In the genomic region with DNA sequence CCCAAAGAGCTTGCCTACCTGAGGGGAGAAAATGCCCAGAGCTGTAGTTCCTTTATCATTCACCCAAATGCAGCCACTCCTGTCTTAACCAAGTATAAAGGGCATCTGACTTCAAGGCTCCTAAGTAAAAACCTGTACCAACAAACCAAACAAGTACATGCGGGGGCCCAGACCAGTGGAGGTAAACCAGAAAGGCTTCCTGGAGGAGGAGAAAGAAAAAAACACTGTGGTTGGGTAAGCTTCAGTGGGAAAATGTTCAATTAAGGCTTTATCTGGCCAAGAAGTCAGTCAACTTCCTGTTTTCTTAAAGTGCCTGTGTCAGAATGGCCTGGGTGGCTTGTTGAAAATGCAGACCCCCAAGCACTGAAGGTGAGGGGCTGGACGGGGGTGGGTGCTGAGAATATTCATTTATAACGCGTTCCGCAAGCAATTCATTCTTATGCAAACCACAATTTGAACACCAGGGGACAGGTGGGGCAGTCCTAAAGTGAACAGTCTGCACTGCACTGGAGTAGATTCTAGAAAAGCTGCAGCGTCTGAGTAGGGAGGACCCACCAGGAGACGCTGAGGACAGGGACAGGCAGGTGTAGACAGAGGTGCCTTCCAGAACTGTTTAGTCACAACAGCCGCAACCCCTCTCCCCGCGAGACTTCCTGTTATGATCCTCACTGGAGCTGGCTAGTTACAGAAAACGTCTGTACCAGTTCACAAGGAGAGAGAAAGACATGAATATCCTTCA, we compare ENCODE assay signal across 8 cellular contexts.
DNase-seq lines count a peak whose midpoint lies in the region; ATAC-seq and TF ChIP-seq lines count a peak whose summit lies in the region.

No MANE protein-coding gene starts in this region.

- peak overlapping the region; percentile 84 for H3K27ac Mint-ChIP-seq in activated CD4-positive, alpha-beta T cell treated with anti-CD3 and anti-CD28 coated beads, Interleukin-2, amount 10 ng/mL, durations not matched to agents 7 days and 5 days
- peak overlapping the region; percentile 27 for H3K27ac Mint-ChIP-seq in central memory CD8-positive, alpha-beta T cell (ENCODE audit: low read depth)

- no peak overlapping the region for H2AFZ ChIP-seq in smooth muscle cell (ENCODE audit: low read depth)

- peaks cover 34% of the 10 kb centered on the region for H3K27me3 Mint-ChIP-seq in activated CD4-positive, alpha-beta T cell treated with anti-CD3 and anti-CD28 coated beads, Interleukin-2, amount 10 ng/mL, durations not matched to agents 7 days and 5 days
- H3K27me3 Mint-ChIP-seq in central memory CD8-positive, alpha-beta T cell: peaks cover 50% of the 10 kb centered on the region

- peaks cover 3% of the 10 kb centered on the region for H3K4me1 ChIP-seq in smooth muscle cell (ENCODE audit: low read depth)

- H3K4me1 Mint-ChIP-seq in activated CD4-positive, alpha-beta T cell treated with anti-CD3 and anti-CD28 coated beads, Interleukin-2, amount 10 ng/mL, durations not matched to agents 7 days and 5 days: peaks cover 44% of the 10 kb centered on the region
- H3K4me1 Mint-ChIP-seq in central memory CD8-positive, alpha-beta T cell: peaks cover 12% of the 10 kb centered on the region

- WGBS in smooth muscle cell (ENCODE audit: low lambda C conversion rate): 40% methylated on average over 11 of the region's 11 CpGs

- ATAC-seq in central memory CD8-positive, alpha-beta T cell (replicated peaks; ENCODE audit: extremely low read depth, poor library complexity, severe bottlenecking): no peak
- ATAC-seq in HG02623 (IDR thresholded peaks at IDR 0.05; ENCODE audit: unreplicated experiment): no peak
- ATAC-seq in GM18498 (IDR thresholded peaks at IDR 0.05; ENCODE audit: unreplicated experiment): no peak

- peak overlapping the region; percentile 95 for H3K27ac ChIP-seq in smooth muscle cell (ENCODE audit: low read depth)

- H3K9me3 ChIP-seq in smooth muscle cell (replicated peaks; ENCODE audit: low read depth): no peaks in the 10 kb centered on the region

- no peak for TF ChIP-seq CTCF in smooth muscle cell (IDR thresholded peaks at IDR 0.05; ENCODE audit: borderline replicate concordance, insufficient read depth, poor library complexity, severe bottlenecking)

- peak overlapping the region; percentile 86 for H3K9ac ChIP-seq in smooth muscle cell (ENCODE audit: low read depth)

- POLR2A ChIA-PET in activated CD4-positive, alpha-beta T cell treated with anti-CD3 and anti-CD28 coated beads, Interleukin-2, amount 10 ng/mL, durations not matched to agents 7 days and 5 days (lab: Charles Lee): no interaction called here

- H3K4me3 Mint-ChIP-seq in activated CD4-positive, alpha-beta T cell treated with anti-CD3 and anti-CD28 coated beads, Interleukin-2, amount 10 ng/mL, durations not matched to agents 7 days and 5 days: peak overlapping the region; percentile 43
- H3K4me3 Mint-ChIP-seq in central memory CD8-positive, alpha-beta T cell: no peak overlapping the region

- peaks cover 42% of the 10 kb centered on the region for H4K20me1 ChIP-seq in smooth muscle cell (ENCODE audit: low read depth)

- H3F3A ChIP-seq in smooth muscle cell (ENCODE audit: low read depth): peaks cover 4% of the 10 kb centered on the region

- no peaks in the 10 kb centered on the region for H3K36me3 Mint-ChIP-seq in activated CD4-positive, alpha-beta T cell treated with anti-CD3 and anti-CD28 coated beads, Interleukin-2, amount 10 ng/mL, durations not matched to agents 7 days and 5 days (ENCODE audit: low read depth)
- H3K36me3 Mint-ChIP-seq in central memory CD8-positive, alpha-beta T cell (ENCODE audit: insufficient read depth): peaks cover 2% of the 10 kb centered on the region

- CTCF ChIA-PET in activated CD4-positive, alpha-beta T cell treated with anti-CD3 and anti-CD28 coated beads, Interleukin-2, amount 10 ng/mL, durations not matched to agents 7 days and 5 days (lab: Charles Lee): interaction anchor here (0.8 to 1.5 kb wide), 4 partner anchors 28 to 139 kb away, joined by 3 to 5 read pairs (median 4); no protein-coding TSS in a partner anchor

- no peaks in the 10 kb centered on the region for H3K27me3 ChIP-seq in smooth muscle cell (ENCODE audit: low read depth)

- H3K9me3 Mint-ChIP-seq in activated CD4-positive, alpha-beta T cell treated with anti-CD3 and anti-CD28 coated beads, Interleukin-2, amount 10 ng/mL, durations not matched to agents 7 days and 5 days: no peaks in the 10 kb centered on the region
- H3K9me3 Mint-ChIP-seq in central memory CD8-positive, alpha-beta T cell: no peaks in the 10 kb centered on the region

- H3K36me3 ChIP-seq in smooth muscle cell (ENCODE audit: low read depth): no peaks in the 10 kb centered on the region

- H3K4me2 ChIP-seq in smooth muscle cell: peak overlapping the region; percentile 94

- peaks cover 82% of the 10 kb centered on the region for H3K79me2 ChIP-seq in smooth muscle cell (ENCODE audit: low read depth)

- DNase-seq in activated CD4-positive, alpha-beta T cell treated with anti-CD3 and anti-CD28 coated beads, Interleukin-2, amount 10 ng/mL, durations not matched to agents 7 days and 5 days: peak; percentile 27
- no peak for DNase-seq in activated CD4-positive, alpha-beta T cell treated with anti-CD3 and anti-CD28 coated beads, Interleukin-2, amount 50 U/mL, for 1 hour
- DNase-seq in NCI-H774 (lab: John Stamatoyannopoulos, UW) (peak; percentile 55), smooth muscle cell (lab: John Stamatoyannopoulos, UW; ENCODE audit: unreplicated experiment) (no peak), dedifferentiated amniotic fluid mesenchymal stem cell (ENCODE audit: extremely low spot score) (no peak)
- DNase-seq in central memory CD8-positive, alpha-beta T cell (ENCODE audit: low spot score in 2 of 2): no peak

- H3K4me3 ChIP-seq in smooth muscle cell: peak overlapping the region; percentile 93

Comparison
In these comparisons a context has a peak if more than half of its experiments do, and no peak if none do; other contexts are left out.
1. DNase-seq: peak in activated CD4-positive, alpha-beta T cell treated with anti-CD3 and anti-CD28 coated beads, Interleukin-2, amount 10 ng/mL, durations not matched to agents 7 days and 5 days (single experiment) and NCI-H774 (single experiment); none in activated CD4-positive, alpha-beta T cell treated with anti-CD3 and anti-CD28 coated beads, Interleukin-2, amount 50 U/mL, for 1 hour (single experiment), central memory CD8-positive, alpha-beta T cell (0 of 2), smooth muscle cell (single experiment) and dedifferentiated amniotic fluid mesenchymal stem cell (single experiment).